3 cellular contexts compared by ENCODE assay signal in genomic region chr2:237723023-237723422, GRCh38.
TF ChIP-seq lines count a peak whose summit lies in the region.

No MANE protein-coding gene starts in this region.

TF ChIP-seq in A549, 52 proteins besides CTCF, POLR2A, EP300 and RAD21 (continued from another document):
- no peak for TF ChIP-seq EHMT2 (IDR thresholded peaks at IDR 0.05; ENCODE audit: low read depth)
- TF ChIP-seq FOXS1 (CRISPR knock-in tag; IDR thresholded peaks at IDR 0.05) = no peak

TF ChIP-seq in GM23338, 12 proteins besides CTCF, POLR2A, EP300 and RAD21:
- TF ChIP-seq ETS1 (IDR thresholded peaks at IDR 0.05) = no peak
- TF ChIP-seq REST (IDR thresholded peaks at IDR 0.05; ENCODE audit: unreplicated experiment) = no peak
- TF ChIP-seq CREB1 (CRISPR knock-in tag; IDR thresholded peaks at IDR 0.05; ENCODE audit: low read depth) = no peak
TF ChIP-seq in GM23338: peak in this region for 0.

TF ChIP-seq in K562, 482 proteins besides CTCF, POLR2A, EP300 and RAD21 (continued from another document):
- TF ChIP-seq TEAD4 (IDR thresholded peaks at IDR 0.05; ENCODE audit: low read length) = no peak
- no peak for TF ChIP-seq TEAD4 (CRISPR knock-in tag; IDR thresholded peaks at IDR 0.05; ENCODE audit: borderline replicate concordance)
- TF ChIP-seq CHD4 (IDR thresholded peaks at IDR 0.05; ENCODE audit: insufficient read depth, insufficient replicate concordance, low read depth, low read length, poor library complexity, severe bottlenecking) = no peak
- TF ChIP-seq TAF15 (IDR thresholded peaks at IDR 0.05; ENCODE audit: low read depth, low read length) = no peak
- peak; percentile 65 for TF ChIP-seq ZNF316 (IDR thresholded peaks at IDR 0.05)
